In genomic region chr17:81249233-81250040, GRCh38 we compare ENCODE assay signal across 11 cellular contexts. TPM values are rescaled to one million over a fixed set of nuclear protein-coding genes. Genes with fewer than 3 reads are reported as not detected.
A peak's percentile ranks its signal among the peaks of the same experiment; 100 is the strongest.
DNase-seq lines count a peak whose midpoint lies in the region; ATAC-seq, FAIRE-seq and TF ChIP-seq lines count a peak whose summit lies in the region.
"Had no signal": no experiment of that assay in that cellular context is flagged by ENCODE, and none has a peak within 500 bp of the region (broad histone marks: within the 10 kb centered on the region; RNA-seq: fewer than 3 reads in every experiment).

No MANE protein-coding gene starts in this region.

- DNase-seq in ACHN (peak; percentile 42), HTR-8/SVneo (ENCODE audit: insufficient read length, low spot score) (no peak), endothelial cell of umbilical vein (ENCODE audit: low read depth, low spot score) (no peak), SIG-M5 (lab: John Stamatoyannopoulos, UW) (no peak), left lobe of liver (ENCODE audit: low spot score) (no peak)
- DNase-seq: cerebellar nuclear complex, DMS79 treated with DMSO at 0.1 percent for 48 hours, H7, NCI-H524 treated with DMSO at 0.1 percent for 48 hours had no signal

- FAIRE-seq in HTR-8/SVneo (lab: Jason Lieb, UNC) (peak; percentile 100), endothelial cell of umbilical vein (lab: Jason Lieb, UNC) (peak; percentile 64)

- no peaks in the 10 kb centered on the region for H3K9me1 ChIP-seq in endothelial cell of umbilical vein (replicated peaks; ENCODE audit: control insufficient read depth, extremely low read depth, insufficient read depth, low read length)

- in situ Hi-C loops in ACHN (cut with HindIII; ENCODE audit: low pct_ligation_motif_present, low pct_unique_long_range_greater_than_20kb, low sequenced_read_pairs): no loop called here

- POLR2A ChIA-PET in endothelial cell of umbilical vein (lab: Charles Lee): no interaction called here

- no TSS peak for BruUV-seq in endothelial cell of umbilical vein (replicated peaks; lab: Mats Ljungman, UMichigan)

- no peak overlapping the region for H3K9ac ChIP-seq in endothelial cell of umbilical vein (replicated peaks; ENCODE audit: extremely low read depth, insufficient read depth, low read length)

- H4K20me1 ChIP-seq in endothelial cell of umbilical vein (replicated peaks; ENCODE audit: control insufficient read depth, extremely low read depth, insufficient read depth, low read length): no peaks in the 10 kb centered on the region

- H3K4me1 ChIP-seq in endothelial cell of umbilical vein (ENCODE audit: control insufficient read depth, extremely low read depth, insufficient read depth, low read length): no peaks in the 10 kb centered on the region

- no peak overlapping the region for H3K27ac ChIP-seq in endothelial cell of umbilical vein (ENCODE audit: insufficient read depth, low read depth, low read length)
- H3K27ac ChIP-seq: skin epidermis had no signal

- ATAC-seq in HG02884 (IDR thresholded peaks at IDR 0.05; ENCODE audit: unreplicated experiment) (no peak), left lobe of liver (no peak)

- CTCF ChIA-PET in endothelial cell of umbilical vein (lab: Charles Lee): interaction anchor here (1.0 kb wide), 1 partner anchor 235 kb away, joined by 3 read pairs; no protein-coding TSS in a partner anchor

- H3K9me3 ChIP-seq in endothelial cell of umbilical vein (replicated peaks; ENCODE audit: control insufficient read depth, insufficient read depth, low read length): no peaks in the 10 kb centered on the region

- H3K79me2 ChIP-seq in endothelial cell of umbilical vein (ENCODE audit: control insufficient read depth, insufficient read depth, low read length): no peaks in the 10 kb centered on the region

- H2AFZ ChIP-seq in endothelial cell of umbilical vein (ENCODE audit: low read depth, low read length): no peak overlapping the region

- H3K4me3 ChIP-seq in endothelial cell of umbilical vein (replicated peaks in 1 of 3; ENCODE audit: insufficient read depth in 1 of 3, low read depth in 1 of 3, low read length in 3 of 3): no peak overlapping the region
- H3K4me3 ChIP-seq: skin epidermis had no signal

- H3K4me2 ChIP-seq in endothelial cell of umbilical vein (ENCODE audit: insufficient read depth, low read length): no peak overlapping the region

- intact Hi-C loops in endothelial cell of umbilical vein (cut with micrococcal nuclease): loop anchor here (5.0 kb wide), 1 partner anchor 263 kb away; the partner anchor contains the start of gene ACTG1

- TF ChIP-seq CTCF in endothelial cell of umbilical vein (IDR thresholded peaks at IDR 0.05; ENCODE audit: extremely low read depth in 1 of 2, insufficient read depth in 1 of 2, low read depth in 1 of 2, low read length in 2 of 2): no peak

- H3K27me3 ChIP-seq in endothelial cell of umbilical vein (ENCODE audit: control insufficient read depth in 2 of 2, insufficient read depth in 2 of 2, low read length in 2 of 2): no peaks in the 10 kb centered on the region

- dilution Hi-C loops in endothelial cell of umbilical vein (cut with MboI; ENCODE audit: extremely low pct_ligation_motif_present, low sequenced_read_pairs): no loop called here

- peaks cover 0 to 11% of the 10 kb centered on the region in 2 experiments for H3K36me3 ChIP-seq in endothelial cell of umbilical vein (ENCODE audit: control insufficient read depth in 2 of 2, extremely low read depth in 1 of 2, insufficient read depth in 2 of 2, low read length in 2 of 2)

- no peak for TF ChIP-seq POLR2A in endothelial cell of umbilical vein (IDR thresholded peaks at IDR 0.05; ENCODE audit: low read depth, low read length)

TF ChIP-seq in endothelial cell of umbilical vein, 7 proteins besides CTCF, POLR2A, EP300 and RAD21:
- TF ChIP-seq JUN (IDR thresholded peaks at IDR 0.05; ENCODE audit: borderline replicate concordance, insufficient read depth, insufficient read length, low read depth) (no peak), EZH2 (IDR thresholded peaks at IDR 0.05; ENCODE audit: borderline replicate concordance, low read depth, low read length, severe bottlenecking) (no peak), MYC (IDR thresholded peaks at IDR 0.05; ENCODE audit: low read depth, low read length) (no peak), GATA2 (IDR thresholded peaks at IDR 0.05; ENCODE audit: insufficient read depth, insufficient read length, low read depth, low read length) (no peak), FOS (IDR thresholded peaks at IDR 0.05; ENCODE audit: borderline replicate concordance, insufficient read depth, low read length) (no peak), POLR2AphosphoS5 (IDR thresholded peaks at IDR 0.05; ENCODE audit: insufficient read depth, low read depth, low read length) (no peak)
- TF ChIP-seq, protein P1, sequence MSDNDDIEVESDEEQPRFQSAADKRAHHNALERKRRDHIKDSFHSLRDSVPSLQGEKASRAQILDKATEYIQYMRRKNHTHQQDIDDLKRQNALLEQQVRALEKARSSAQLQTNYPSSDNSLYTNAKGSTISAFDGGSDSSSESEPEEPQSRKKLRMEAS (IDR thresholded peaks at IDR 0.05; ENCODE audit: insufficient read depth, insufficient read length): no peak
TF ChIP-seq in endothelial cell of umbilical vein: peak in this region for 0.

RNA-seq across cellular contexts. Expression of gene NDUFAF8, which starts 10.3 kb away (rescaled TPM):
- 61.5 and 69.9 TPM in 2 replicates for total RNA-seq in endothelial cell of umbilical vein
- 76.2 and 83.9 TPM in 2 replicates for polyA plus RNA-seq in endothelial cell of umbilical vein
- polyA plus RNA-seq in endothelial cell of umbilical vein (2011; cell fraction: cytosol; rRNA removed): 97.2 and 110 TPM in 2 replicates
- 44.8 and 47.9 TPM in 2 replicates for polyA plus RNA-seq in endothelial cell of umbilical vein (2011; cell fraction: nucleus; rRNA removed)
- 183 and 208 TPM in 2 replicates for polyA plus RNA-seq in endothelial cell of umbilical vein (2012)
- polyA minus RNA-seq in endothelial cell of umbilical vein: 22.1 and 22.2 TPM in 2 replicates
- 15.4 TPM for polyA minus RNA-seq in endothelial cell of umbilical vein (2011; cell fraction: cytosol; rRNA and poly(A)+ RNA removed)
- polyA minus RNA-seq in endothelial cell of umbilical vein (2011; cell fraction: nucleus; rRNA and poly(A)+ RNA removed): 11.9 and 14.0 TPM in 2 replicates
- 33.3 TPM for total RNA-seq in left lobe of liver

RNA-seq across cellular contexts. Expression of gene TEPSIN, which starts 10.6 kb away (rescaled TPM):
- 35.6 and 41.6 TPM in 2 replicates for total RNA-seq in endothelial cell of umbilical vein
- polyA plus RNA-seq in endothelial cell of umbilical vein: 45.3 and 55.4 TPM in 2 replicates
- 8.2 and 15.1 TPM in 2 replicates for polyA plus RNA-seq in endothelial cell of umbilical vein (2011; cell fraction: cytosol; rRNA removed)
- polyA plus RNA-seq in endothelial cell of umbilical vein (2011; cell fraction: nucleus; rRNA removed): 250 and 277 TPM in 2 replicates
- polyA plus RNA-seq in endothelial cell of umbilical vein (2012): 18.2 and 22.0 TPM in 2 replicates
- 11.5 and 19.2 TPM in 2 replicates for polyA minus RNA-seq in endothelial cell of umbilical vein
- 11.1 TPM for polyA minus RNA-seq in endothelial cell of umbilical vein (2011; cell fraction: cytosol; rRNA and poly(A)+ RNA removed)
- 35.3 and 58.2 TPM in 2 replicates for polyA minus RNA-seq in endothelial cell of umbilical vein (2011; cell fraction: nucleus; rRNA and poly(A)+ RNA removed)
- 33.9 TPM for total RNA-seq in left lobe of liver

RNA-seq across cellular contexts. Expression of gene CEP131, which starts 26.7 kb away (rescaled TPM):
- total RNA-seq in endothelial cell of umbilical vein (17.9 and 19.7 TPM in 2 replicates), left lobe of liver (2.1 TPM)
- polyA plus RNA-seq in endothelial cell of umbilical vein: 5.1 and 5.3 TPM in 2 replicates
- 3.7 and 5.3 TPM in 2 replicates for polyA plus RNA-seq in endothelial cell of umbilical vein (2011; cell fraction: cytosol; rRNA removed)
- polyA plus RNA-seq in endothelial cell of umbilical vein (2011; cell fraction: nucleus; rRNA removed): 36.6 and 43.5 TPM in 2 replicates
- 7.4 and 10.7 TPM in 2 replicates for polyA plus RNA-seq in endothelial cell of umbilical vein (2012)
- 3.0 and 3.1 TPM in 2 replicates for polyA minus RNA-seq in endothelial cell of umbilical vein
- 5.9 TPM for polyA minus RNA-seq in endothelial cell of umbilical vein (2011; cell fraction: cytosol; rRNA and poly(A)+ RNA removed)
- polyA minus RNA-seq in endothelial cell of umbilical vein (2011; cell fraction: nucleus; rRNA and poly(A)+ RNA removed): 5.3 and 12.5 TPM in 2 replicates

RNA-seq across cellular contexts. Expression of gene SLC38A10, which starts 45.7 kb away (rescaled TPM):
- total RNA-seq in endothelial cell of umbilical vein (109 and 113 TPM in 2 replicates), left lobe of liver (101 TPM)
- 72.7 and 100 TPM in 2 replicates for polyA plus RNA-seq in endothelial cell of umbilical vein
- polyA plus RNA-seq in endothelial cell of umbilical vein (2011; cell fraction: cytosol; rRNA removed): 50.5 and 59.4 TPM in 2 replicates
- polyA plus RNA-seq in endothelial cell of umbilical vein (2011; cell fraction: nucleus; rRNA removed): 74.5 and 86.9 TPM in 2 replicates
- polyA plus RNA-seq in endothelial cell of umbilical vein (2012): 50.5 and 59.2 TPM in 2 replicates
- polyA minus RNA-seq in endothelial cell of umbilical vein: 78.2 and 115 TPM in 2 replicates
- polyA minus RNA-seq in endothelial cell of umbilical vein (2011; cell fraction: cytosol; rRNA and poly(A)+ RNA removed): 58.9 TPM
- 42.9 and 57.6 TPM in 2 replicates for polyA minus RNA-seq in endothelial cell of umbilical vein (2011; cell fraction: nucleus; rRNA and poly(A)+ RNA removed)
